Comparison of ENCODE assay signal across 1 cellular context in the genomic region with DNA sequence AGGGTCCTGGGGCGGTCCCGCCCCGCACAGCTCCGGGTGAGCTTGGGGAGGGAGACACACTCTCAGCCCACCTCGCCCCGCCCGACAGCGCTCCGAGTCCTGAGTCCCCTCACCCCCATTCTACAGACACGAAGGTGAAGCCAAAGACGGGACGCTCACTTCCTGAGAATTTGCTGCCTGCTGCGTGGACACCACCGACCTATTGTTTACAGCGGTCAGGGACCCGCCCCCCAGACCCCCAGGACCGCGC.
TF ChIP-seq lines count a peak whose summit lies in the region.

No MANE protein-coding gene starts in this region.

TF ChIP-seq in GM12878, 131 proteins besides CTCF, POLR2A, EP300 and RAD21:
- no peak for TF ChIP-seq CHD2 (IDR thresholded peaks at IDR 0.05; ENCODE audit: borderline replicate concordance, low read depth, low read length)
- TF ChIP-seq SIN3A (IDR thresholded peaks at IDR 0.05; ENCODE audit: low read depth, low read length): 0 out of 2 replicates have a peak, but pooled peaks have one; percentile 32
TF ChIP-seq in GM12878: peak in this region for 1.
